In genomic region chrX:150704030-150704613, GRCh38 we compare ENCODE assay signal across 14 cellular contexts. TPM values are rescaled to one million over a fixed set of nuclear protein-coding genes. Genes with fewer than 3 reads are reported as not detected.
A peak's percentile ranks its signal among the peaks of the same experiment; 100 is the strongest.
DNase-seq lines count a peak whose midpoint lies in the region; ATAC-seq and TF ChIP-seq lines count a peak whose summit lies in the region.
"Had no signal": no experiment of that assay in that cellular context is flagged by ENCODE, and none has a peak within 500 bp of the region (broad histone marks: within the 10 kb centered on the region; RNA-seq: fewer than 3 reads in every experiment).

No MANE protein-coding gene starts in this region.

- TF ChIP-seq CTCF in fibroblast of pulmonary artery (IDR thresholded peaks at IDR 0.05; ENCODE audit: low read length, missing control alignments) (no peak), GM20000 (IDR thresholded peaks at IDR 0.05; ENCODE audit: extremely low read depth, missing control alignments) (no peak)

- H3K36me3 Mint-ChIP-seq in activated T-cell treated with anti-CD3 and anti-CD28 coated beads, Interleukin-2, amount 50 U/mL, for 24 hours (ENCODE audit: low read depth), result peaks cover 74% of the 10 kb centered on the region
- H3K36me3 Mint-ChIP-seq in activated T-helper 2 cell treated with anti-CD3 and anti-CD28 coated beads, Interferon-gamma antibody, Interleukin-2, Interleukin-4, amounts not matched to agents 10 μg/mL and 5 μg/mL and 100 μg/mL, durations not matched to agents 14 hours and 24 hours and 36 hours (ENCODE audit: low read depth), result peaks cover 61% of the 10 kb centered on the region
- peaks cover 16% of the 10 kb centered on the region for H3K36me3 Mint-ChIP-seq in stimulated activated memory B cell treated with anti-CD40 and anti-IgM and Interleukin-4, amounts not matched to agents 10 μg/mL and 1 μg/mL and 100 μg/mL, for 72 hours

- H3K4me3 Mint-ChIP-seq in activated T-cell treated with anti-CD3 and anti-CD28 coated beads, Interleukin-2, amount 50 U/mL, for 24 hours, result no peak overlapping the region
- H3K4me3 Mint-ChIP-seq in activated T-helper 2 cell treated with anti-CD3 and anti-CD28 coated beads, Interferon-gamma antibody, Interleukin-2, Interleukin-4, amounts not matched to agents 10 μg/mL and 5 μg/mL and 100 μg/mL, durations not matched to agents 14 hours and 24 hours and 36 hours (ENCODE audit: low read depth), result no peak overlapping the region
- H3K4me3 Mint-ChIP-seq in stimulated activated memory B cell treated with anti-CD40 and anti-IgM and Interleukin-4, amounts not matched to agents 10 μg/mL and 1 μg/mL and 100 μg/mL, for 72 hours, result no peak overlapping the region
- H3K4me3 Mint-ChIP-seq: nephron had no signal

- peaks cover 17% of the 10 kb centered on the region for H3K27me3 Mint-ChIP-seq in activated T-cell treated with anti-CD3 and anti-CD28 coated beads, Interleukin-2, amount 50 U/mL, for 24 hours
- H3K27me3 Mint-ChIP-seq in activated T-helper 2 cell treated with anti-CD3 and anti-CD28 coated beads, Interferon-gamma antibody, Interleukin-2, Interleukin-4, amounts not matched to agents 10 μg/mL and 5 μg/mL and 100 μg/mL, durations not matched to agents 14 hours and 24 hours and 36 hours (ENCODE audit: low read depth), result no peaks in the 10 kb centered on the region
- no peaks in the 10 kb centered on the region for H3K27me3 Mint-ChIP-seq in stimulated activated memory B cell treated with anti-CD40 and anti-IgM and Interleukin-4, amounts not matched to agents 10 μg/mL and 1 μg/mL and 100 μg/mL, for 72 hours

- intact Hi-C loops in activated T-helper 2 cell treated with anti-CD3 and anti-CD28 coated beads, Interferon-gamma antibody, Interleukin-2, Interleukin-4, amounts not matched to agents 10 μg/mL and 5 μg/mL and 100 μg/mL, durations not matched to agents 14 hours and 24 hours and 36 hours (cut with micrococcal nuclease), result loop anchor here (1.0 to 10.0 kb wide), 2 partner anchors 9 to 69 kb away; no protein-coding TSS in a partner anchor

- H3K9me3 Mint-ChIP-seq in activated T-cell treated with anti-CD3 and anti-CD28 coated beads, Interleukin-2, amount 50 U/mL, for 24 hours, result no peaks in the 10 kb centered on the region
- no peaks in the 10 kb centered on the region for H3K9me3 Mint-ChIP-seq in activated T-helper 2 cell treated with anti-CD3 and anti-CD28 coated beads, Interferon-gamma antibody, Interleukin-2, Interleukin-4, amounts not matched to agents 10 μg/mL and 5 μg/mL and 100 μg/mL, durations not matched to agents 14 hours and 24 hours and 36 hours
- no peaks in the 10 kb centered on the region for H3K9me3 Mint-ChIP-seq in stimulated activated memory B cell treated with anti-CD40 and anti-IgM and Interleukin-4, amounts not matched to agents 10 μg/mL and 1 μg/mL and 100 μg/mL, for 72 hours

- H3K27ac Mint-ChIP-seq in activated T-cell treated with anti-CD3 and anti-CD28 coated beads, Interleukin-2, amount 50 U/mL, for 24 hours, result peak overlapping the region; percentile 92
- peak overlapping the region; percentile 56 for H3K27ac Mint-ChIP-seq in activated T-helper 2 cell treated with anti-CD3 and anti-CD28 coated beads, Interferon-gamma antibody, Interleukin-2, Interleukin-4, amounts not matched to agents 10 μg/mL and 5 μg/mL and 100 μg/mL, durations not matched to agents 14 hours and 24 hours and 36 hours
- H3K27ac Mint-ChIP-seq in stimulated activated memory B cell treated with anti-CD40 and anti-IgM and Interleukin-4, amounts not matched to agents 10 μg/mL and 1 μg/mL and 100 μg/mL, for 72 hours, result peak overlapping the region; percentile 53
- H3K27ac Mint-ChIP-seq: nephron had no signal

- peaks cover 59% of the 10 kb centered on the region for H3K4me1 Mint-ChIP-seq in activated T-cell treated with anti-CD3 and anti-CD28 coated beads, Interleukin-2, amount 50 U/mL, for 24 hours (ENCODE audit: low read depth)
- peaks cover 28% of the 10 kb centered on the region for H3K4me1 Mint-ChIP-seq in activated T-helper 2 cell treated with anti-CD3 and anti-CD28 coated beads, Interferon-gamma antibody, Interleukin-2, Interleukin-4, amounts not matched to agents 10 μg/mL and 5 μg/mL and 100 μg/mL, durations not matched to agents 14 hours and 24 hours and 36 hours (ENCODE audit: low read depth)
- peaks cover 23% of the 10 kb centered on the region for H3K4me1 Mint-ChIP-seq in stimulated activated memory B cell treated with anti-CD40 and anti-IgM and Interleukin-4, amounts not matched to agents 10 μg/mL and 1 μg/mL and 100 μg/mL, for 72 hours
- H3K4me1 Mint-ChIP-seq: nephron had no signal

- no peak for ATAC-seq in stimulated activated memory B cell treated with anti-CD40 and anti-IgM and Interleukin-4, amounts not matched to agents 10 μg/mL and 1 μg/mL and 100 μg/mL, for 72 hours
- ATAC-seq in GM19023 (IDR thresholded peaks at IDR 0.05; ENCODE audit: unreplicated experiment), result no peak
- ATAC-seq: HCT116, Panc1 had no signal

- peak; percentile 42 for DNase-seq in activated T-cell treated with anti-CD3 and anti-CD28 coated beads, Interleukin-2, amount 50 U/mL, for 24 hours
- no peak for DNase-seq in activated T-cell treated with anti-CD3 and anti-CD28 coated beads, Interleukin-2, amount 50 U/mL, for 1 hour
- no peak for DNase-seq in activated T-helper 2 cell treated with anti-CD3 and anti-CD28 coated beads, Interferon-gamma antibody, Interleukin-2, Interleukin-4, amounts not matched to agents 10 μg/mL and 5 μg/mL and 100 μg/mL, durations not matched to agents 14 hours and 24 hours and 36 hours (ENCODE audit: low spot score)
- DNase-seq in fibroblast of pulmonary artery (ENCODE audit: low read depth), result peak; percentile 75
- DNase-seq in NCI-H2107 (lab: John Stamatoyannopoulos, UW), result no peak
- DNase-seq in GM20000 (ENCODE audit: low spot score), result no peak
- DNase-seq: BE2C, KG1 had no signal

- H3K4me3 ChIP-seq in fibroblast of pulmonary artery (replicated peaks; ENCODE audit: low read depth, low read length), result no peak overlapping the region
- H3K4me3 ChIP-seq: adrenal gland had no signal

RNA-seq across cellular contexts. Expression of gene MTMR1, which starts 10.9 kb away (rescaled TPM):
- total RNA-seq in activated T-helper 2 cell treated with anti-CD3 and anti-CD28 coated beads, Interferon-gamma antibody, Interleukin-2, Interleukin-4, amounts not matched to agents 10 μg/mL and 5 μg/mL and 100 μg/mL, durations not matched to agents 14 hours and 24 hours and 36 hours, result 31.4 and 32.5 TPM in 2 replicates

Comparison
In these comparisons a context has a peak if more than half of its experiments do, and no peak if none do; other contexts are left out.
1. DNase-seq: peak in activated T-cell treated with anti-CD3 and anti-CD28 coated beads, Interleukin-2, amount 50 U/mL, for 24 hours (single experiment) and fibroblast of pulmonary artery (single experiment); none in activated T-cell treated with anti-CD3 and anti-CD28 coated beads, Interleukin-2, amount 50 U/mL, for 1 hour (single experiment), activated T-helper 2 cell treated with anti-CD3 and anti-CD28 coated beads, Interferon-gamma antibody, Interleukin-2, Interleukin-4, amounts not matched to agents 10 μg/mL and 5 μg/mL and 100 μg/mL, durations not matched to agents 14 hours and 24 hours and 36 hours (single experiment), NCI-H2107 (single experiment) and GM20000 (single experiment).
2. Peak in every context shown above with its lines, with median percentiles within 50 percentile points of each other: H3K27ac Mint-ChIP-seq.